ENCODE assay signal across 9 cellular contexts in genomic region chr1:8516793-8517556, GRCh38.
DNase-seq lines count a peak whose midpoint lies in the region; ATAC-seq, FAIRE-seq and TF ChIP-seq lines count a peak whose summit lies in the region.
"Had no signal": no experiment of that assay in that cellular context is flagged by ENCODE, and none has a peak within 500 bp of the region (broad histone marks: within the 10 kb centered on the region; RNA-seq: fewer than 3 reads in every experiment).

No MANE protein-coding gene starts in this region.

- H3K4me3 ChIP-seq in astrocyte (ENCODE audit: insufficient read depth, low read depth, low read length) (no peak overlapping the region), neural progenitor cell (no peak overlapping the region)

- H4K20me1 ChIP-seq in astrocyte (ENCODE audit: insufficient read depth, low read length) (peaks cover 6% of the 10 kb centered on the region), neural progenitor cell (ENCODE audit: low read depth) (peaks cover 41% of the 10 kb centered on the region)

- H3K9me3 ChIP-seq in astrocyte (ENCODE audit: insufficient read depth, low read depth, low read length), result no peaks in the 10 kb centered on the region
- no peaks in the 10 kb centered on the region for H3K9me3 ChIP-seq in neural progenitor cell (ENCODE audit: low read depth)

- H3K27ac ChIP-seq in astrocyte (ENCODE audit: low read depth, low read length), result no peak overlapping the region
- H3K27ac ChIP-seq in neural progenitor cell, result peak overlapping the region; percentile 42

- H3K4me2 ChIP-seq in astrocyte (ENCODE audit: low read length), result peak overlapping the region; percentile 41
- peak overlapping the region; percentile 5 for H3K4me2 ChIP-seq in neural progenitor cell

- FAIRE-seq in astrocyte (lab: Jason Lieb, UNC), result no peak
- FAIRE-seq: RCC 7860 had no signal

- H3K27me3 ChIP-seq in astrocyte (ENCODE audit: insufficient read depth, low read length), result no peaks in the 10 kb centered on the region
- H3K27me3 ChIP-seq in neural progenitor cell, result no peaks in the 10 kb centered on the region

- ATAC-seq in HG03439 (IDR thresholded peaks at IDR 0.05; ENCODE audit: unreplicated experiment), result no peak
- ATAC-seq in HG03457 (IDR thresholded peaks at IDR 0.05; ENCODE audit: unreplicated experiment), result no peak

- H3K36me3 Mint-ChIP-seq in astrocyte (ENCODE audit: low read depth, unreplicated experiment), result peaks cover 11% of the 10 kb centered on the region
- H3K36me3 Mint-ChIP-seq in neural progenitor cell, result peaks cover 19% of the 10 kb centered on the region

- peaks cover 14% of the 10 kb centered on the region for H3K4me1 Mint-ChIP-seq in astrocyte (ENCODE audit: low read depth, unreplicated experiment)
- peaks cover 46% of the 10 kb centered on the region for H3K4me1 Mint-ChIP-seq in neural progenitor cell

- H3K36me3 ChIP-seq in astrocyte (ENCODE audit: insufficient read depth, low read length) (no peaks in the 10 kb centered on the region), neural progenitor cell (no peaks in the 10 kb centered on the region)

- H3F3A ChIP-seq in neural progenitor cell (ENCODE audit: low read depth), result peaks cover 7% of the 10 kb centered on the region

- H3K79me2 ChIP-seq in astrocyte (ENCODE audit: insufficient read depth, low read length), result peaks cover 10% of the 10 kb centered on the region
- H3K79me2 ChIP-seq in neural progenitor cell (ENCODE audit: low read depth), result peaks cover 77% of the 10 kb centered on the region

- H3K27me3 Mint-ChIP-seq in astrocyte (ENCODE audit: low read depth, unreplicated experiment) (no peaks in the 10 kb centered on the region), neural progenitor cell (ENCODE audit: insufficient read depth, low read depth) (no peaks in the 10 kb centered on the region)

- H3K9ac ChIP-seq in astrocyte (ENCODE audit: low read length) (no peak overlapping the region), neural progenitor cell (no peak overlapping the region)

- DNase-seq in ELR (ENCODE audit: low read depth) (peak; percentile 36), NCI-H2081 treated with DMSO at 0.1 percent for 48 hours (lab: John Stamatoyannopoulos, UW) (peak; percentile 18), astrocyte (ENCODE audit: low read depth) (peak; percentile 57), neural progenitor cell (ENCODE audit: low spot score) (no peak), kidney glomerular epithelial cell (lab: John Stamatoyannopoulos, UW) (no peak)
- no peak for DNase-seq in activated CD8-positive, alpha-beta memory T cell treated with anti-CD3 and anti-CD28 coated beads for 24 hours

- no peaks in the 10 kb centered on the region for H3K9me3 Mint-ChIP-seq in astrocyte (ENCODE audit: unreplicated experiment)
- no peaks in the 10 kb centered on the region for H3K9me3 Mint-ChIP-seq in neural progenitor cell

- H3K4me1 ChIP-seq in astrocyte (ENCODE audit: insufficient read depth, low read length) (peaks cover 8% of the 10 kb centered on the region), neural progenitor cell (peaks cover 22% of the 10 kb centered on the region)

- H2AFZ ChIP-seq in astrocyte (ENCODE audit: low read depth, low read length), result no peak overlapping the region
- H2AFZ ChIP-seq in neural progenitor cell (replicated peaks), result no peak overlapping the region

- no peak for TF ChIP-seq CTCF in astrocyte (IDR thresholded peaks at IDR 0.05; ENCODE audit: insufficient read depth, low read depth, low read length)
- TF ChIP-seq CTCF in neural progenitor cell (IDR thresholded peaks at IDR 0.05), result no peak

- H3K27ac Mint-ChIP-seq in astrocyte (ENCODE audit: unreplicated experiment) (no peak overlapping the region), neural progenitor cell (peak overlapping the region; percentile 20)

- H3K4me3 Mint-ChIP-seq in astrocyte (ENCODE audit: unreplicated experiment), result no peak overlapping the region
- H3K4me3 Mint-ChIP-seq in neural progenitor cell, result no peak overlapping the region

Comparison
In these comparisons a context has a peak if more than half of its experiments do, and no peak if none do; other contexts are left out.
1. DNase-seq: peak in ELR (single experiment), NCI-H2081 treated with DMSO at 0.1 percent for 48 hours (single experiment) and astrocyte (single experiment); none in neural progenitor cell (single experiment), kidney glomerular epithelial cell (single experiment) and activated CD8-positive, alpha-beta memory T cell treated with anti-CD3 and anti-CD28 coated beads for 24 hours (single experiment).